In genomic region chr19:36093687-36094086, GRCh38 we compare ENCODE assay signal across 19 cellular contexts. TPM values are rescaled to one million over a fixed set of nuclear protein-coding genes. Genes with fewer than 3 reads are reported as not detected.
DNase-seq lines count a peak whose midpoint lies in the region; ATAC-seq and TF ChIP-seq lines count a peak whose summit lies in the region.
"Had no signal": no experiment of that assay in that cellular context is flagged by ENCODE, and none has a peak within 500 bp of the region (broad histone marks: within the 10 kb centered on the region; RNA-seq: fewer than 3 reads in every experiment).

No MANE protein-coding gene starts in this region.

- H4K20me1 ChIP-seq in osteoblast (ENCODE audit: insufficient read depth, low read length), result no peaks in the 10 kb centered on the region

- no peaks in the 10 kb centered on the region for H3K9me3 Mint-ChIP-seq in T-helper 2 cell treated with Interferon-gamma antibody and Interleukin-4, amounts not matched to agents 5 μg/mL and 100 μg/mL, for 36 hours
- H3K9me3 Mint-ChIP-seq: IgD-negative memory B cell had no signal

- ATAC-seq in T-helper 17 cell (no peak), sciatic nerve (no peak), GM21717 (IDR thresholded peaks at IDR 0.05; ENCODE audit: unreplicated experiment) (no peak)

- intact Hi-C loops in sciatic nerve (cut with DNase I), result no loop called here

- H3K36me3 ChIP-seq in osteoblast (ENCODE audit: insufficient read depth, low read length), result peaks cover 27% of the 10 kb centered on the region
- H3K36me3 ChIP-seq: colonic mucosa had no signal

- no peak for DNase-seq in T-helper 2 cell treated with Interferon-gamma antibody and Interleukin-4, amounts not matched to agents 5 μg/mL and 100 μg/mL, for 36 hours (ENCODE audit: low spot score)
- DNase-seq in T-helper 2 cell (no peak), T-helper 17 cell (no peak), fibroblast of pulmonary artery (ENCODE audit: low read depth) (peak; percentile 10), osteoblast (ENCODE audit: insufficient read length, low spot score, missing footprints) (no peak), sciatic nerve (ENCODE audit: low spot score) (no peak), NCI-H526 treated with DMSO at 0.1 percent for 48 hours (lab: John Stamatoyannopoulos, UW) (no peak)
- DNase-seq: 8988T; activated CD4-positive, alpha-beta T cell treated with anti-CD3 and anti-CD28 coated beads for 1 hour; colonic mucosa; DND-41; NCI-H1930; NCI-H510A treated with DMSO at 0.1 percent for 48 hours; SJCRH30; T1000 had no signal

- no peak overlapping the region for H3K4me3 Mint-ChIP-seq in T-helper 2 cell treated with Interferon-gamma antibody and Interleukin-4, amounts not matched to agents 5 μg/mL and 100 μg/mL, for 36 hours
- peak overlapping the region; percentile 57 for H3K4me3 Mint-ChIP-seq in T-helper 17 cell
- H3K4me3 Mint-ChIP-seq: IgD-negative memory B cell had no signal

- peaks cover 43% of the 10 kb centered on the region for H3K36me3 Mint-ChIP-seq in T-helper 2 cell treated with Interferon-gamma antibody and Interleukin-4, amounts not matched to agents 5 μg/mL and 100 μg/mL, for 36 hours (ENCODE audit: low read depth)
- no peaks in the 10 kb centered on the region for H3K36me3 Mint-ChIP-seq in T-helper 17 cell (ENCODE audit: low read depth)

- TF ChIP-seq CTCF in fibroblast of pulmonary artery (IDR thresholded peaks at IDR 0.05; ENCODE audit: low read length, missing control alignments) (no peak), osteoblast (IDR thresholded peaks at IDR 0.05; ENCODE audit: extremely low read depth, low read depth, low read length) (no peak)

- H3K4me1 Mint-ChIP-seq in T-helper 2 cell treated with Interferon-gamma antibody and Interleukin-4, amounts not matched to agents 5 μg/mL and 100 μg/mL, for 36 hours (ENCODE audit: low read depth), result peaks cover 2% of the 10 kb centered on the region
- H3K4me1 Mint-ChIP-seq in T-helper 17 cell, result peaks cover 18% of the 10 kb centered on the region

- H3K4me3 ChIP-seq in fibroblast of pulmonary artery (replicated peaks; ENCODE audit: low read depth, low read length), result no peak overlapping the region
- H3K4me3 ChIP-seq in osteoblast (ENCODE audit: insufficient read depth, low read length), result no peak overlapping the region
- H3K4me3 ChIP-seq: colonic mucosa, SJCRH30, skin epidermis had no signal

- no peaks in the 10 kb centered on the region for H3K4me1 ChIP-seq in osteoblast (ENCODE audit: insufficient read depth, low read length)
- H3K4me1 ChIP-seq: colonic mucosa, SJCRH30 had no signal

- H3K9me3 ChIP-seq in T-helper 17 cell (ENCODE audit: control insufficient read depth, low read length, poor library complexity, severe bottlenecking) (no peaks in the 10 kb centered on the region), osteoblast (ENCODE audit: low read depth, low read length) (no peaks in the 10 kb centered on the region)
- H3K9me3 ChIP-seq: colonic mucosa, neutrophil, SJCRH30 had no signal

- H2AFZ ChIP-seq in osteoblast (ENCODE audit: low read length), result peak overlapping the region; percentile 56

- peak overlapping the region; percentile 70 for H3K27ac Mint-ChIP-seq in T-helper 2 cell treated with Interferon-gamma antibody and Interleukin-4, amounts not matched to agents 5 μg/mL and 100 μg/mL, for 36 hours
- H3K27ac Mint-ChIP-seq in T-helper 17 cell, result peak overlapping the region; percentile 92

- no peaks in the 10 kb centered on the region for H3K79me2 ChIP-seq in osteoblast (ENCODE audit: insufficient read depth, low read length)

- H3K27ac ChIP-seq in osteoblast (ENCODE audit: low read depth, low read length), result no peak overlapping the region
- H3K27ac ChIP-seq: colonic mucosa, neutrophil, SJCRH30 had no signal

- no peaks in the 10 kb centered on the region for H3K27me3 ChIP-seq in osteoblast (ENCODE audit: insufficient read depth, low read length)
- H3K27me3 ChIP-seq: colonic mucosa, neutrophil, SJCRH30 had no signal

- no peak overlapping the region for H3K4me2 ChIP-seq in osteoblast (ENCODE audit: insufficient read depth, low read length)

- H3K27me3 Mint-ChIP-seq in T-helper 2 cell treated with Interferon-gamma antibody and Interleukin-4, amounts not matched to agents 5 μg/mL and 100 μg/mL, for 36 hours (ENCODE audit: low read depth), result no peaks in the 10 kb centered on the region
- H3K27me3 Mint-ChIP-seq in T-helper 17 cell, result no peaks in the 10 kb centered on the region
- H3K27me3 Mint-ChIP-seq: IgD-negative memory B cell had no signal

RNA-seq across cellular contexts. Expression of gene OVOL3, which starts 17.3 kb away (rescaled TPM):
- total RNA-seq in T-helper 17 cell (not detected), osteoblast (not detected in 2 replicates), sciatic nerve (not detected)
- total RNA-seq: colonic mucosa had no signal

RNA-seq across cellular contexts. Expression of gene POLR2I, which starts 21.0 kb away (rescaled TPM):
- total RNA-seq in T-helper 17 cell, result 10 to 100 TPM; 26.4 to 28.2 TPM
- 22.4 and 33.6 TPM in 2 replicates for total RNA-seq in osteoblast
- total RNA-seq in sciatic nerve, result 60.5 TPM

RNA-seq across cellular contexts. Expression of gene TBCB, which starts 21.6 kb away (rescaled TPM):
- total RNA-seq in T-helper 17 cell (100 to 1,000 TPM; 127 to 131 TPM), osteoblast (126 and 136 TPM in 2 replicates), sciatic nerve (173 TPM)

RNA-seq across cellular contexts. Expression of gene WDR62, which starts 39.0 kb away (rescaled TPM):
- total RNA-seq in T-helper 17 cell (1 to 10 TPM; 2.2 to 3.8 TPM), osteoblast (1.4 and 1.8 TPM in 2 replicates), sciatic nerve (1.2 TPM)

RNA-seq across cellular contexts. Expression of gene THAP8, which starts 39.6 kb away (rescaled TPM):
- total RNA-seq in T-helper 17 cell, result 1 to 10 TPM in 1 of 2 donors, under 1 TPM in 1; 0.60 to 1.8 TPM
- 3.2 and 5.1 TPM in 2 replicates for total RNA-seq in osteoblast
- total RNA-seq in sciatic nerve, result 10.5 TPM
